16 cellular contexts compared by ENCODE assay signal in the genomic region with DNA sequence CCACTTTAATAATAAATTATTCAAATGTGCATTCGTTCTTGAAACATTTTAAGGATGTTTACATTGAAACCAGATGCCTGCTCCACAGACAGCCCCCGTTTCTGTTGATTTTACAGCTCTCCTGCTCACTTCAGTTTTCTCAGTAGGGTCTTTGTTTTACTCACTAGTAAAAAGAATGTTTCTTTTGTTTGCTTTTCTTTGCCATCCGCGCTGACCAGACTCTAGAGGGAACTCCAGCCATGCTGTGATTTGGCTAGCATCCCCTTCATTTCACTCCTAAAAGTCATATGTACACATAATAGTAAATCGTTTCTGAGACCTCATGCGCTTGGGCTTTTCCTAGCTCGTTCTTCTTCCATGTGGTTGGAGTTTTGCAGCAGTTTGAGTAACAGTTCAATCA. TPM values are rescaled to one million over a fixed set of nuclear protein-coding genes. Genes with fewer than 3 reads are reported as not detected.
DNase-seq lines count a peak whose midpoint lies in the region; ATAC-seq lines count a peak whose summit lies in the region.
"Had no signal": no experiment of that assay in that cellular context is flagged by ENCODE, and none has a peak within 500 bp of the region (broad histone marks: within the 10 kb centered on the region; RNA-seq: fewer than 3 reads in every experiment).

No MANE protein-coding gene starts in this region.

- H3K9me3 ChIP-seq in SK-N-MC (ENCODE audit: low read depth, low read length): no peaks in the 10 kb centered on the region
- H3K9me3 ChIP-seq: colonic mucosa, tibial artery had no signal

- H3K9me3 Mint-ChIP-seq in activated naive CD4-positive, alpha-beta T cell treated with anti-CD3 and anti-CD28 coated beads, Interleukin-2, amount 50 U/mL, for 72 hours: peaks cover 0 to 3% of the 10 kb centered on the region in 2 donors
- H3K9me3 Mint-ChIP-seq: activated naive CD4-positive, alpha-beta T cell treated with anti-CD3 and anti-CD28 coated beads, Interleukin-2, amount 50 U/mL, for 24 hours had no signal

- H3K9ac ChIP-seq in SK-N-MC (ENCODE audit: insufficient read length): no peak overlapping the region
- H3K9ac ChIP-seq: parathyroid adenoma had no signal

- no peak for ATAC-seq in activated naive CD4-positive, alpha-beta T cell treated with anti-CD3 and anti-CD28 coated beads, Interleukin-2, amount 50 U/mL, for 72 hours
- no peak for ATAC-seq in GM18909 (IDR thresholded peaks at IDR 0.05; ENCODE audit: poor library complexity, unreplicated experiment)
- no peak for ATAC-seq in GM19463 (IDR thresholded peaks at IDR 0.05; ENCODE audit: unreplicated experiment)

- no peak overlapping the region for H3K27ac Mint-ChIP-seq in activated naive CD4-positive, alpha-beta T cell treated with anti-CD3 and anti-CD28 coated beads, Interleukin-2, amount 50 U/mL, for 72 hours
- H3K27ac Mint-ChIP-seq: activated naive CD4-positive, alpha-beta T cell treated with anti-CD3 and anti-CD28 coated beads, Interleukin-2, amount 50 U/mL, for 24 hours; memory B cell had no signal

- DNase-seq in NCI-H510A treated with DMSO at 0.1 percent for 48 hours (lab: John Stamatoyannopoulos, UW): peak; percentile 34
- DNase-seq in NCI-H510A (lab: John Stamatoyannopoulos, UW): no peak
- DNase-seq in SK-N-MC (ENCODE audit: low read depth, low spot score): no peak
- DNase-seq in head of caudate nucleus: peak in 31 of 42 donors; percentile 1 to 75 (median 30)
- peak; percentile 63 for DNase-seq in superior temporal gyrus (ENCODE audit: extremely low spot score)
- DNase-seq in activated naive CD4-positive, alpha-beta T cell treated with anti-CD3 and anti-CD28 coated beads, Interleukin-2, amount 50 U/mL, for 72 hours (ENCODE audit: low spot score in 2 of 2): no peak
- DNase-seq: activated CD4-positive, CD25-positive, alpha-beta regulatory T cell; colonic mucosa; KG1; NCI-H1694 treated with DMSO at 0.1 percent for 48 hours; tibial artery had no signal

- H3K27ac ChIP-seq in SK-N-MC: peak overlapping the region; percentile 21; the same call in 1 of the 2 replicates
- H3K27ac ChIP-seq: colonic mucosa, parathyroid adenoma, tibial artery had no signal

- no peak overlapping the region for H3K4me3 ChIP-seq in SK-N-MC
- H3K4me3 ChIP-seq: colonic mucosa, tibial artery had no signal

- no peaks in the 10 kb centered on the region for H3K36me3 ChIP-seq in SK-N-MC (ENCODE audit: insufficient read depth, low read length)
- H3K36me3 ChIP-seq: colonic mucosa, tibial artery had no signal

- H3K36me3 Mint-ChIP-seq in activated naive CD4-positive, alpha-beta T cell treated with anti-CD3 and anti-CD28 coated beads, Interleukin-2, amount 50 U/mL, for 72 hours: no peaks in the 10 kb centered on the region
- H3K36me3 Mint-ChIP-seq: activated naive CD4-positive, alpha-beta T cell treated with anti-CD3 and anti-CD28 coated beads, Interleukin-2, amount 50 U/mL, for 24 hours; memory B cell had no signal

- intact Hi-C loops in head of caudate nucleus (cut with DNase I): loop anchor here (10.0 kb wide), 1 partner anchor 54 kb away; no protein-coding TSS in a partner anchor

RNA-seq across cellular contexts. Expression of a gene that starts 28.7 kb away (rescaled TPM):
- 1 to 10 TPM in 1 of 2 donors, not detected in 1; 5.0 TPM for total RNA-seq in activated naive CD4-positive, alpha-beta T cell treated with anti-CD3 and anti-CD28 coated beads, Interleukin-2, amount 50 U/mL, for 72 hours

Comparison
In these comparisons a context has a peak if more than half of its experiments do, and no peak if none do; other contexts are left out.
1. DNase-seq: peak in NCI-H510A treated with DMSO at 0.1 percent for 48 hours (single experiment), head of caudate nucleus (31 of 42) and superior temporal gyrus (single experiment); none in NCI-H510A (single experiment), SK-N-MC (single experiment) and activated naive CD4-positive, alpha-beta T cell treated with anti-CD3 and anti-CD28 coated beads, Interleukin-2, amount 50 U/mL, for 72 hours (0 of 2).